In genomic region chr1:247103777-247104591, GRCh38 we compare ENCODE assay signal across 8 cellular contexts. TPM values are rescaled to one million over a fixed set of nuclear protein-coding genes. Genes with fewer than 3 reads are reported as not detected.
A peak's percentile ranks its signal among the peaks of the same experiment; 100 is the strongest.
DNase-seq lines count a peak whose midpoint lies in the region; ATAC-seq, FAIRE-seq and TF ChIP-seq lines count a peak whose summit lies in the region.

ZNF669 (minus strand) TSS chr1:247104356; CDS start chr1:247104199, 157 bp downstream.

- TF ChIP-seq CTCF in heart right ventricle (IDR thresholded peaks at IDR 0.05) (no peak), upper lobe of left lung (IDR thresholded peaks at IDR 0.05) (peak in 2 of 6 experiments; percentile 7 to 10)

- peak within 1 kb of the TSS; percentile 88 for H3K4me3 ChIP-seq in adipocyte (ENCODE audit: low read length)
- H3K4me3 ChIP-seq in heart right ventricle: peak within 1 kb of the TSS; percentile 64 to 95 (median 90)
- peak within 1 kb of the TSS; percentile 62 to 85 (median 76) for H3K4me3 ChIP-seq in upper lobe of left lung

- H3K9ac ChIP-seq in adipocyte (ENCODE audit: low read length): peak within 1 kb of the TSS; percentile 86

- intact Hi-C loops in heart right ventricle (cut with DNase I) (loop anchor here in 3 of 10 donors (2.0 to 10.0 kb wide), 4 partner anchors 25 to 231 kb away; partner anchors contain the start of genes ZNF496 (in 3 of the 3) and ZNF670 (in 1 of the 3)), posterior cingulate gyrus (cut with DNase I) (loop anchor here (10.0 kb wide), 1 partner anchor 231 kb away; the partner anchor contains the start of gene ZNF496)

- H3K9me3 ChIP-seq in adipocyte (ENCODE audit: control insufficient read depth, low read length) (peaks cover 27% of the 10 kb centered on the region), heart right ventricle (peaks cover 0 to 46% (median 11%) of the 10 kb centered on the region in 11 donors), upper lobe of left lung (peaks cover 7 to 36% (median 33%) of the 10 kb centered on the region in 4 donors)

- H3K27me3 ChIP-seq in adipocyte (replicated peaks; ENCODE audit: control insufficient read depth, insufficient read depth, low read length) (no peaks in the 10 kb centered on the region), heart right ventricle (no peaks in the 10 kb centered on the region), upper lobe of left lung (no peaks in the 10 kb centered on the region)

- ATAC-seq in HG02840 (IDR thresholded peaks at IDR 0.05; ENCODE audit: low FRiP score, unreplicated experiment) (peak; percentile 100), heart right ventricle (peak; percentile 100), upper lobe of left lung (ENCODE audit: low FRiP score in 2 of 2) (peak; percentile 99 to 100)

- H3K4me1 ChIP-seq in adipocyte (ENCODE audit: control insufficient read depth, insufficient read depth, low read length) (peaks cover 14% of the 10 kb centered on the region), heart right ventricle (peaks cover 0 to 21% (median 14%) of the 10 kb centered on the region in 9 donors), upper lobe of left lung (peaks cover 4 to 19% (median 9%) of the 10 kb centered on the region in 4 donors)

- WGBS in heart right ventricle, 2 donors: 0 to 1% methylated on average over 61 of the region's 61 CpGs
- 0 to 1% methylated on average over 21 to 54 of the region's 61 CpGs for WGBS in upper lobe of left lung, 2 donors

- TF ChIP-seq EP300 in upper lobe of left lung (IDR thresholded peaks at IDR 0.05): peak in 2 of 4 donors; percentile 7 to 53

- peak within 1 kb of the TSS in 9 of 10 donors; percentile 76 to 91 (median 84) for H3K27ac ChIP-seq in heart right ventricle
- peak within 1 kb of the TSS; percentile 88 to 91 (median 91) for H3K27ac ChIP-seq in upper lobe of left lung

- peak; percentile 87 for TF ChIP-seq POLR2A in GM12892 (IDR thresholded peaks at IDR 0.05; ENCODE audit: low read depth, low read length)
- TF ChIP-seq POLR2A in upper lobe of left lung (IDR thresholded peaks at IDR 0.05): peak in 3 of 4 donors; percentile 60 to 84 (median 82)

- peak; percentile 92 for FAIRE-seq in GM12892 (lab: Jason Lieb, UNC)

- DNase-seq in GM12892 (ENCODE audit: insufficient read length) (peak; percentile 85), NCI-H1436 (lab: John Stamatoyannopoulos, UW) (peak; percentile 99), SW480 (ENCODE audit: low spot score) (peak; percentile 95), adipocyte (ENCODE audit: low read depth) (peak; percentile 99), heart right ventricle (peak; percentile 97), posterior cingulate gyrus (peak; percentile 94 to 100 (median 98)), upper lobe of left lung (peak; percentile 97)

- peaks cover 27% of the 10 kb centered on the region for H3K36me3 ChIP-seq in adipocyte (ENCODE audit: control insufficient read depth, insufficient read depth, low read length, severe bottlenecking)
- peaks cover 0 to 36% (median 29%) of the 10 kb centered on the region in 9 donors for H3K36me3 ChIP-seq in heart right ventricle
- peaks cover 14 to 33% (median 26%) of the 10 kb centered on the region in 4 donors for H3K36me3 ChIP-seq in upper lobe of left lung

RNA-seq across cellular contexts. Expression of gene ZNF669, which starts in this region (rescaled TPM):
- 4.4 TPM for polyA plus RNA-seq in GM12892 (2012; ENCODE audit: missing spikeins)
- total RNA-seq in heart right ventricle (1 to 10 TPM; 2.1 to 4.7 (median 3.5) TPM), upper lobe of left lung (10 to 100 TPM in 1 of 6 donors, 1 to 10 TPM in 5; 2.3 to 11.5 (median 6.9) TPM)
- 1 to 10 TPM; 2.6 to 3.8 TPM for polyA plus RNA-seq in heart right ventricle

Comparison
In these comparisons a context has a peak if more than half of its experiments do, and no peak if none do; other contexts are left out.
1. Peak in every context shown above with its lines: DNase-seq, ATAC-seq, H3K4me3 ChIP-seq and H3K27ac ChIP-seq.